ENCODE assay signal across 15 cellular contexts in the genomic region with DNA sequence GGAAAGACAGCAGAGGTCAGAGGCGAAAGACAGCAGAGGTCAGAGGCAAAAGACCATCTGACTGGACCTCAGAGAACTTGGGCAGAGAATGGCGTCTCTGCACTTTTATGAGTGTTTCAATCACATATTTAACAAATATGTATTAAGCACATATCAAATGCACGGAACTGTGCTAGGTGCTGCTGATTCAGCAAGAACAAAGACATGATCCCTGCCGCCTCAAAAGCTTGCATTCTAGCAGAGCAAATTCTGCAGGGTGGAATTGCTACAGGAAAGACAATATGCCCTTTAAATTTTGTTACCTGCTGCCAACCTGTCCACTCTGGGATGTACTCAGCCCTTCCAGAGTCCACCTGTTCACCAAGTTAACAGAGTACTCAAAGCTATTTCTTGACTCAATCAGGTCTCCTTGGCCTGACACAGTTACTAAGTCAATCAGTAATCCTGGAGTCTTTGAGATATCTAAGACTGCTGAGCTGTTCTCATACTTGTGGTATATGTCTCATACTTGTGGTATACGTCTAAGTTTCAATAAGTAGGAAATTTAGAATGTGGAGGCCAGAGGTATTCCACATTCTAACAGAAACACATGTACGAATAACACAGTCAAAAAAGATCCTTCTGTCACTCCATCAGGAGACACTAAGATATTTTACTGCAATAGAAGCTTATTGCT.
DNase-seq lines count a peak whose midpoint lies in the region; ATAC-seq and TF ChIP-seq lines count a peak whose summit lies in the region.
"Had no signal": no experiment of that assay in that cellular context is flagged by ENCODE, and none has a peak within 500 bp of the region (broad histone marks: within the 10 kb centered on the region; RNA-seq: fewer than 3 reads in every experiment).

No MANE protein-coding gene starts in this region.

- CTCF ChIA-PET in HEK293 (lab: Yijun Ruan, JAX): interaction anchor here (0.7 kb wide), 1 partner anchor 10 kb away, joined by 3 read pairs; no protein-coding TSS in a partner anchor

- POLR2A ChIA-PET in HEK293 (lab: Yijun Ruan, JAX): no interaction called here

- no peaks in the 10 kb centered on the region for H3K36me3 ChIP-seq in HEK293 (ENCODE audit: control insufficient read depth in 2 of 2, insufficient read depth in 1 of 2, low read length in 2 of 2)

- DNase-seq in AG08396 (ENCODE audit: low spot score): peak; percentile 29
- DNase-seq in amniotic epithelial cell (ENCODE audit: low read depth): peak; percentile 87
- DNase-seq in glomerular visceral epithelial cell (ENCODE audit: extremely low spot score): peak; percentile 81
- DNase-seq in stimulated activated CD4-positive, alpha-beta T cell treated with anti-CD3 and anti-CD28 coated beads, Interleukin-4, amount 100 ng/mL, for 4 hours: no peak
- DNase-seq in NCI-H82 treated with DMSO at 0.1 percent for 48 hours (lab: John Stamatoyannopoulos, UW; ENCODE audit: unreplicated experiment): no peak
- DNase-seq: activated CD4-positive, alpha-beta T cell treated with anti-CD3 and anti-CD28 coated beads, Interleukin-2, amount 50 U/mL, for 4 hours; activated naive CD4-positive, alpha-beta T cell treated with anti-CD3 and anti-CD28 coated beads, Interleukin-2, amount 10 ng/mL, durations not matched to agents 7 days and 5 days; CD4-positive, alpha-beta memory T cell; heart left ventricle; stimulated activated naive B cell treated with anti-CD40 and anti-IgM and Interleukin-4, amounts not matched to agents 10 μg/mL and 1 μg/mL and 100 μg/mL, for 72 hours; T-helper 1 cell had no signal

- TF ChIP-seq CTCF in HEK293 (tag by site-specific recombination; IDR thresholded peaks at IDR 0.05): no peak

- no peaks in the 10 kb centered on the region for H3K9me3 ChIP-seq in HEK293 (ENCODE audit: control insufficient read depth, insufficient read depth, low read depth, low read length)
- H3K9me3 ChIP-seq: heart left ventricle had no signal

- H3K27ac ChIP-seq in HEK293 (ENCODE audit: extremely low read depth, low read depth, low read length): no peak overlapping the region
- H3K27ac ChIP-seq: heart left ventricle, parathyroid adenoma had no signal

- H3K4me3 ChIP-seq in HEK293 (ENCODE audit: low read depth, low read length): no peak overlapping the region
- H3K4me3 ChIP-seq: heart left ventricle had no signal

- ATAC-seq in GM21825 (IDR thresholded peaks at IDR 0.05; ENCODE audit: unreplicated experiment): no peak
- ATAC-seq in GM18511 (IDR thresholded peaks at IDR 0.05; ENCODE audit: unreplicated experiment): no peak
- ATAC-seq: heart left ventricle; stimulated activated naive B cell treated with anti-CD40 and anti-IgM and Interleukin-4, amounts not matched to agents 10 μg/mL and 1 μg/mL and 100 μg/mL, for 72 hours had no signal

- no peaks in the 10 kb centered on the region for H3K4me1 ChIP-seq in HEK293 (ENCODE audit: control insufficient read depth, insufficient read depth, low read length)
- H3K4me1 ChIP-seq: parathyroid adenoma had no signal

TF ChIP-seq in HEK293, 187 proteins besides CTCF, POLR2A, EP300 and RAD21:
- TF ChIP-seq HIC1 (tag by site-specific recombination; IDR thresholded peaks at IDR 0.05) (no peak), ZNF211 (tag by site-specific recombination; IDR thresholded peaks at IDR 0.05; ENCODE audit: low read depth) (peak; percentile 71)

Comparison
In these comparisons a context has a peak if more than half of its experiments do, and no peak if none do; other contexts are left out.
1. DNase-seq: peak in AG08396 (single experiment), amniotic epithelial cell (single experiment) and glomerular visceral epithelial cell (single experiment); none in stimulated activated CD4-positive, alpha-beta T cell treated with anti-CD3 and anti-CD28 coated beads, Interleukin-4, amount 100 ng/mL, for 4 hours (0 of 2) and NCI-H82 treated with DMSO at 0.1 percent for 48 hours (single experiment).